In the genomic region with DNA sequence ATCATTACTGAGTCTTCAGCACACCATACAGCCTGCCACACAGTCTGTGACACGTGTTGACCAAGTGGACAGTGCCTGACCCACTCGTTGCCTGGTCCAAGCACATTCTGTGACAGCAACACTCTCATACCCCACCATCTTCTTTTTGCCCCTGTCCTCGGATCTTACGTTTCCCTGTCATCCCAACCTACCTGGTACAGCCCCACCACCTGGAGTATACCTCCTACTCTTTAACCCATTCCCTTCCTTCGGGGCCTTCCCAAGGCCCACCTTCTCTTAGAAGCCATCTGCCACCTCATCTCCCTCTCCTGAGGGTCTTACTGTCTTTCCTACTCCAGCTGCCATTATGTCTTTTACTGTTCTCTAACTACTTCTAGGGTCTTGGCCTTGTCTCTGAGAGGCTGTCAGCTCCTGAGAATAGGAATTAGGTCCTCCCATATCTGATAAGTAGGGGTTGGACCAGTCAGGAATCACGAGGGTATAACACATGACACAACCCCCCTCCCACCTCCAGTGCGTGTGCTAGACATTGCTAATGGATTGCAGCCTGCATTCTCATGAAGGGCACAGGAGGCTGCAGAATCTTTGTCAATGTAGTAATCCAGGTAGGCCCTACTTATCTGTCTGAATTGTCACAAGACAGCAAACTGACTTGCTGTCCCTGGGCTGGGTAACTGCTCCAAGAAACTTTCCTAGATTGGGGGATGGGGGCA, we compare ENCODE assay signal across 1 cellular context.
TF ChIP-seq lines count a peak whose summit lies in the region.

No MANE protein-coding gene starts in this region.

TF ChIP-seq in K562, 482 proteins besides CTCF, POLR2A, EP300 and RAD21 (continued from another document and continues in another):
- TF ChIP-seq, protein P1, sequence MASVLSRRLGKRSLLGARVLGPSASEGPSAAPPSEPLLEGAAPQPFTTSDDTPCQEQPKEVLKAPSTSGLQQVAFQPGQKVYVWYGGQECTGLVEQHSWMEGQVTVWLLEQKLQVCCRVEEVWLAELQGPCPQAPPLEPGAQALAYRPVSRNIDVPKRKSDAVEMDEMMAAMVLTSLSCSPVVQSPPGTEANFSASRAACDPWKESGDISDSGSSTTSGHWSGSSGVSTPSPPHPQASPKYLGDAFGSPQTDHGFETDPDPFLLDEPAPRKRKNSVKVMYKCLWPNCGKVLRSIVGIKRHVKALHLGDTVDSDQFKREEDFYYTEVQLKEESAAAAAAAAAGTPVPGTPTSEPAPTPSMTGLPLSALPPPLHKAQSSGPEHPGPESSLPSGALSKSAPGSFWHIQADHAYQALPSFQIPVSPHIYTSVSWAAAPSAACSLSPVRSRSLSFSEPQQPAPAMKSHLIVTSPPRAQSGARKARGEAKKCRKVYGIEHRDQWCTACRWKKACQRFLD (CRISPR knock-in tag; IDR thresholded peaks at IDR 0.05) = 0 out of 2 replicates have a peak, but pooled peaks have one; percentile 38
- TF ChIP-seq TAF7 (tag; IDR thresholded peaks at IDR 0.05) = peak; percentile 59; the same call in 1 of the 2 replicates
- TF ChIP-seq, protein P2, sequence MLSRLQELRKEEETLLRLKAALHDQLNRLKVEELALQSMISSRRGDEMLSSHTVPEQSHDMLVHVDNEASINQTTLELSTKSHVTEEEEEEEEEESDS (CRISPR knock-in tag; IDR thresholded peaks at IDR 0.05) = no peak
- 0 out of 2 replicates have a peak, but pooled peaks have one; percentile 30 for TF ChIP-seq ELF4 (CRISPR knock-in tag; IDR thresholded peaks at IDR 0.05)
- TF ChIP-seq ZNF197 (CRISPR knock-in tag; IDR thresholded peaks at IDR 0.05; ENCODE audit: low read depth) = no peak
- TF ChIP-seq, protein P3, sequence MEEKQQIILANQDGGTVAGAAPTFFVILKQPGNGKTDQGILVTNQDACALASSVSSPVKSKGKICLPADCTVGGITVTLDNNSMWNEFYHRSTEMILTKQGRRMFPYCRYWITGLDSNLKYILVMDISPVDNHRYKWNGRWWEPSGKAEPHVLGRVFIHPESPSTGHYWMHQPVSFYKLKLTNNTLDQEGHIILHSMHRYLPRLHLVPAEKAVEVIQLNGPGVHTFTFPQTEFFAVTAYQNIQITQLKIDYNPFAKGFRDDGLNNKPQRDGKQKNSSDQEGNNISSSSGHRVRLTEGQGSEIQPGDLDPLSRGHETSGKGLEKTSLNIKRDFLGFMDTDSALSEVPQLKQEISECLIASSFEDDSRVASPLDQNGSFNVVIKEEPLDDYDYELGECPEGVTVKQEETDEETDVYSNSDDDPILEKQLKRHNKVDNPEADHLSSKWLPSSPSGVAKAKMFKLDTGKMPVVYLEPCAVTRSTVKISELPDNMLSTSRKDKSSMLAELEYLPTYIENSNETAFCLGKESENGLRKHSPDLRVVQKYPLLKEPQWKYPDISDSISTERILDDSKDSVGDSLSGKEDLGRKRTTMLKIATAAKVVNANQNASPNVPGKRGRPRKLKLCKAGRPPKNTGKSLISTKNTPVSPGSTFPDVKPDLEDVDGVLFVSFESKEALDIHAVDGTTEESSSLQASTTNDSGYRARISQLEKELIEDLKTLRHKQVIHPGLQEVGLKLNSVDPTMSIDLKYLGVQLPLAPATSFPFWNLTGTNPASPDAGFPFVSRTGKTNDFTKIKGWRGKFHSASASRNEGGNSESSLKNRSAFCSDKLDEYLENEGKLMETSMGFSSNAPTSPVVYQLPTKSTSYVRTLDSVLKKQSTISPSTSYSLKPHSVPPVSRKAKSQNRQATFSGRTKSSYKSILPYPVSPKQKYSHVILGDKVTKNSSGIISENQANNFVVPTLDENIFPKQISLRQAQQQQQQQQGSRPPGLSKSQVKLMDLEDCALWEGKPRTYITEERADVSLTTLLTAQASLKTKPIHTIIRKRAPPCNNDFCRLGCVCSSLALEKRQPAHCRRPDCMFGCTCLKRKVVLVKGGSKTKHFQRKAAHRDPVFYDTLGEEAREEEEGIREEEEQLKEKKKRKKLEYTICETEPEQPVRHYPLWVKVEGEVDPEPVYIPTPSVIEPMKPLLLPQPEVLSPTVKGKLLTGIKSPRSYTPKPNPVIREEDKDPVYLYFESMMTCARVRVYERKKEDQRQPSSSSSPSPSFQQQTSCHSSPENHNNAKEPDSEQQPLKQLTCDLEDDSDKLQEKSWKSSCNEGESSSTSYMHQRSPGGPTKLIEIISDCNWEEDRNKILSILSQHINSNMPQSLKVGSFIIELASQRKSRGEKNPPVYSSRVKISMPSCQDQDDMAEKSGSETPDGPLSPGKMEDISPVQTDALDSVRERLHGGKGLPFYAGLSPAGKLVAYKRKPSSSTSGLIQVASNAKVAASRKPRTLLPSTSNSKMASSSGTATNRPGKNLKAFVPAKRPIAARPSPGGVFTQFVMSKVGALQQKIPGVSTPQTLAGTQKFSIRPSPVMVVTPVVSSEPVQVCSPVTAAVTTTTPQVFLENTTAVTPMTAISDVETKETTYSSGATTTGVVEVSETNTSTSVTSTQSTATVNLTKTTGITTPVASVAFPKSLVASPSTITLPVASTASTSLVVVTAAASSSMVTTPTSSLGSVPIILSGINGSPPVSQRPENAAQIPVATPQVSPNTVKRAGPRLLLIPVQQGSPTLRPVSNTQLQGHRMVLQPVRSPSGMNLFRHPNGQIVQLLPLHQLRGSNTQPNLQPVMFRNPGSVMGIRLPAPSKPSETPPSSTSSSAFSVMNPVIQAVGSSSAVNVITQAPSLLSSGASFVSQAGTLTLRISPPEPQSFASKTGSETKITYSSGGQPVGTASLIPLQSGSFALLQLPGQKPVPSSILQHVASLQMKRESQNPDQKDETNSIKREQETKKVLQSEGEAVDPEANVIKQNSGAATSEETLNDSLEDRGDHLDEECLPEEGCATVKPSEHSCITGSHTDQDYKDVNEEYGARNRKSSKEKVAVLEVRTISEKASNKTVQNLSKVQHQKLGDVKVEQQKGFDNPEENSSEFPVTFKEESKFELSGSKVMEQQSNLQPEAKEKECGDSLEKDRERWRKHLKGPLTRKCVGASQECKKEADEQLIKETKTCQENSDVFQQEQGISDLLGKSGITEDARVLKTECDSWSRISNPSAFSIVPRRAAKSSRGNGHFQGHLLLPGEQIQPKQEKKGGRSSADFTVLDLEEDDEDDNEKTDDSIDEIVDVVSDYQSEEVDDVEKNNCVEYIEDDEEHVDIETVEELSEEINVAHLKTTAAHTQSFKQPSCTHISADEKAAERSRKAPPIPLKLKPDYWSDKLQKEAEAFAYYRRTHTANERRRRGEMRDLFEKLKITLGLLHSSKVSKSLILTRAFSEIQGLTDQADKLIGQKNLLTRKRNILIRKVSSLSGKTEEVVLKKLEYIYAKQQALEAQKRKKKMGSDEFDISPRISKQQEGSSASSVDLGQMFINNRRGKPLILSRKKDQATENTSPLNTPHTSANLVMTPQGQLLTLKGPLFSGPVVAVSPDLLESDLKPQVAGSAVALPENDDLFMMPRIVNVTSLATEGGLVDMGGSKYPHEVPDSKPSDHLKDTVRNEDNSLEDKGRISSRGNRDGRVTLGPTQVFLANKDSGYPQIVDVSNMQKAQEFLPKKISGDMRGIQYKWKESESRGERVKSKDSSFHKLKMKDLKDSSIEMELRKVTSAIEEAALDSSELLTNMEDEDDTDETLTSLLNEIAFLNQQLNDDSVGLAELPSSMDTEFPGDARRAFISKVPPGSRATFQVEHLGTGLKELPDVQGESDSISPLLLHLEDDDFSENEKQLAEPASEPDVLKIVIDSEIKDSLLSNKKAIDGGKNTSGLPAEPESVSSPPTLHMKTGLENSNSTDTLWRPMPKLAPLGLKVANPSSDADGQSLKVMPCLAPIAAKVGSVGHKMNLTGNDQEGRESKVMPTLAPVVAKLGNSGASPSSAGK (IDR thresholded peaks at IDR 0.05) = peak; percentile 67
- TF ChIP-seq, protein P4, sequence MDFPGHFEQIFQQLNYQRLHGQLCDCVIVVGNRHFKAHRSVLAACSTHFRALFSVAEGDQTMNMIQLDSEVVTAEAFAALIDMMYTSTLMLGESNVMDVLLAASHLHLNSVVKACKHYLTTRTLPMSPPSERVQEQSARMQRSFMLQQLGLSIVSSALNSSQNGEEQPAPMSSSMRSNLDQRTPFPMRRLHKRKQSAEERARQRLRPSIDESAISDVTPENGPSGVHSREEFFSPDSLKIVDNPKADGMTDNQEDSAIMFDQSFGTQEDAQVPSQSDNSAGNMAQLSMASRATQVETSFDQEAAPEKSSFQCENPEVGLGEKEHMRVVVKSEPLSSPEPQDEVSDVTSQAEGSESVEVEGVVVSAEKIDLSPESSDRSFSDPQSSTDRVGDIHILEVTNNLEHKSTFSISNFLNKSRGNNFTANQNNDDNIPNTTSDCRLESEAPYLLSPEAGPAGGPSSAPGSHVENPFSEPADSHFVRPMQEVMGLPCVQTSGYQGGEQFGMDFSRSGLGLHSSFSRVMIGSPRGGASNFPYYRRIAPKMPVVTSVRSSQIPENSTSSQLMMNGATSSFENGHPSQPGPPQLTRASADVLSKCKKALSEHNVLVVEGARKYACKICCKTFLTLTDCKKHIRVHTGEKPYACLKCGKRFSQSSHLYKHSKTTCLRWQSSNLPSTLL (IDR thresholded peaks at IDR 0.05) = no peak
- TF ChIP-seq, protein P5, sequence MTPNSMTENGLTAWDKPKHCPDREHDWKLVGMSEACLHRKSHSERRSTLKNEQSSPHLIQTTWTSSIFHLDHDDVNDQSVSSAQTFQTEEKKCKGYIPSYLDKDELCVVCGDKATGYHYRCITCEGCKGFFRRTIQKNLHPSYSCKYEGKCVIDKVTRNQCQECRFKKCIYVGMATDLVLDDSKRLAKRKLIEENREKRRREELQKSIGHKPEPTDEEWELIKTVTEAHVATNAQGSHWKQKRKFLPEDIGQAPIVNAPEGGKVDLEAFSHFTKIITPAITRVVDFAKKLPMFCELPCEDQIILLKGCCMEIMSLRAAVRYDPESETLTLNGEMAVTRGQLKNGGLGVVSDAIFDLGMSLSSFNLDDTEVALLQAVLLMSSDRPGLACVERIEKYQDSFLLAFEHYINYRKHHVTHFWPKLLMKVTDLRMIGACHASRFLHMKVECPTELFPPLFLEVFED (CRISPR knock-in tag; conservative IDR thresholded peaks at IDR 0.05) = no peak; the same call in 1 of the 2 replicates
- TF ChIP-seq, protein P6, sequence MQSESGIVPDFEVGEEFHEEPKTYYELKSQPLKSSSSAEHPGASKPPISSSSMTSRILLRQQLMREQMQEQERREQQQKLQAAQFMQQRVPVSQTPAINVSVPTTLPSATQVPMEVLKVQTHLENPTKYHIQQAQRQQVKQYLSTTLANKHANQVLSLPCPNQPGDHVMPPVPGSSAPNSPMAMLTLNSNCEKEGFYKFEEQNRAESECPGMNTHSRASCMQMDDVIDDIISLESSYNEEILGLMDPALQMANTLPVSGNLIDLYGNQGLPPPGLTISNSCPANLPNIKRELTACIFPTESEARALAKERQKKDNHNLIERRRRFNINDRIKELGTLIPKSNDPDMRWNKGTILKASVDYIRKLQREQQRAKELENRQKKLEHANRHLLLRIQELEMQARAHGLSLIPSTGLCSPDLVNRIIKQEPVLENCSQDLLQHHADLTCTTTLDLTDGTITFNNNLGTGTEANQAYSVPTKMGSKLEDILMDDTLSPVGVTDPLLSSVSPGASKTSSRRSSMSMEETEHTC (IDR thresholded peaks at IDR 0.05) = peak; percentile 71; the same call in 1 of the 2 replicates
- peak; percentile 65; the same call in 1 of the 2 replicates for TF ChIP-seq ZNF644 (tag; IDR thresholded peaks at IDR 0.05; ENCODE audit: low read depth)
- TF ChIP-seq MAFG (tag; conservative IDR thresholded peaks at IDR 0.05) = no peak
- TF ChIP-seq PHB2 (IDR thresholded peaks at IDR 0.05; ENCODE audit: low read depth) = no peak
- no peak for TF ChIP-seq KDM4B (IDR thresholded peaks at IDR 0.05; ENCODE audit: borderline replicate concordance in 2 of 2, low read depth in 1 of 2)
- no peak for TF ChIP-seq ZNF436 (CRISPR knock-in tag; IDR thresholded peaks at IDR 0.05)
- TF ChIP-seq, protein P7, sequence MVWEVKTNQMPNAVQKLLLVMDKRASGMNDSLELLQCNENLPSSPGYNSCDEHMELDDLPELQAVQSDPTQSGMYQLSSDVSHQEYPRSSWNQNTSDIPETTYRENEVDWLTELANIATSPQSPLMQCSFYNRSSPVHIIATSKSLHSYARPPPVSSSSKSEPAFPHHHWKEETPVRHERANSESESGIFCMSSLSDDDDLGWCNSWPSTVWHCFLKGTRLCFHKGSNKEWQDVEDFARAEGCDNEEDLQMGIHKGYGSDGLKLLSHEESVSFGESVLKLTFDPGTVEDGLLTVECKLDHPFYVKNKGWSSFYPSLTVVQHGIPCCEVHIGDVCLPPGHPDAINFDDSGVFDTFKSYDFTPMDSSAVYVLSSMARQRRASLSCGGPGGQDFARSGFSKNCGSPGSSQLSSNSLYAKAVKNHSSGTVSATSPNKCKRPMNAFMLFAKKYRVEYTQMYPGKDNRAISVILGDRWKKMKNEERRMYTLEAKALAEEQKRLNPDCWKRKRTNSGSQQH (CRISPR knock-in tag; IDR thresholded peaks at IDR 0.05) = peak; percentile 59; the same call in 1 of the 2 replicates
- TF ChIP-seq, protein P8, sequence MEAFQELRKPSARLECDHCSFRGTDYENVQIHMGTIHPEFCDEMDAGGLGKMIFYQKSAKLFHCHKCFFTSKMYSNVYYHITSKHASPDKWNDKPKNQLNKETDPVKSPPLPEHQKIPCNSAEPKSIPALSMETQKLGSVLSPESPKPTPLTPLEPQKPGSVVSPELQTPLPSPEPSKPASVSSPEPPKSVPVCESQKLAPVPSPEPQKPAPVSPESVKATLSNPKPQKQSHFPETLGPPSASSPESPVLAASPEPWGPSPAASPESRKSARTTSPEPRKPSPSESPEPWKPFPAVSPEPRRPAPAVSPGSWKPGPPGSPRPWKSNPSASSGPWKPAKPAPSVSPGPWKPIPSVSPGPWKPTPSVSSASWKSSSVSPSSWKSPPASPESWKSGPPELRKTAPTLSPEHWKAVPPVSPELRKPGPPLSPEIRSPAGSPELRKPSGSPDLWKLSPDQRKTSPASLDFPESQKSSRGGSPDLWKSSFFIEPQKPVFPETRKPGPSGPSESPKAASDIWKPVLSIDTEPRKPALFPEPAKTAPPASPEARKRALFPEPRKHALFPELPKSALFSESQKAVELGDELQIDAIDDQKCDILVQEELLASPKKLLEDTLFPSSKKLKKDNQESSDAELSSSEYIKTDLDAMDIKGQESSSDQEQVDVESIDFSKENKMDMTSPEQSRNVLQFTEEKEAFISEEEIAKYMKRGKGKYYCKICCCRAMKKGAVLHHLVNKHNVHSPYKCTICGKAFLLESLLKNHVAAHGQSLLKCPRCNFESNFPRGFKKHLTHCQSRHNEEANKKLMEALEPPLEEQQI (IDR thresholded peaks at IDR 0.05) = no peak
- TF ChIP-seq TCF7 (IDR thresholded peaks at IDR 0.05; ENCODE audit: borderline replicate concordance) = no peak
- TF ChIP-seq POU5F1 (IDR thresholded peaks at IDR 0.05; ENCODE audit: borderline replicate concordance, low read depth, low read length, partially characterized antibody) = no peak
- no peak for TF ChIP-seq ZNF41 (CRISPR knock-in tag; conservative IDR thresholded peaks at IDR 0.05)
- TF ChIP-seq L3MBTL2 (IDR thresholded peaks at IDR 0.05) = peak; percentile 73
- TF ChIP-seq OTX1 (CRISPR knock-in tag; IDR thresholded peaks at IDR 0.05) = peak; percentile 90
- TF ChIP-seq WHSC1 (IDR thresholded peaks at IDR 0.05; ENCODE audit: low read length) = no peak
- no peak for TF ChIP-seq ZNF282 (CRISPR knock-in tag; IDR thresholded peaks at IDR 0.05)
- no peak for TF ChIP-seq ESRRA (IDR thresholded peaks at IDR 0.05; ENCODE audit: borderline replicate concordance, low read depth)
- TF ChIP-seq, protein P9, sequence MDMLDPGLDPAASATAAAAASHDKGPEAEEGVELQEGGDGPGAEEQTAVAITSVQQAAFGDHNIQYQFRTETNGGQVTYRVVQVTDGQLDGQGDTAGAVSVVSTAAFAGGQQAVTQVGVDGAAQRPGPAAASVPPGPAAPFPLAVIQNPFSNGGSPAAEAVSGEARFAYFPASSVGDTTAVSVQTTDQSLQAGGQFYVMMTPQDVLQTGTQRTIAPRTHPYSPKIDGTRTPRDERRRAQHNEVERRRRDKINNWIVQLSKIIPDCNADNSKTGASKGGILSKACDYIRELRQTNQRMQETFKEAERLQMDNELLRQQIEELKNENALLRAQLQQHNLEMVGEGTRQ (CRISPR knock-in tag; IDR thresholded peaks at IDR 0.05) = peak; percentile 55
- TF ChIP-seq DPF2 (IDR thresholded peaks at IDR 0.05) = no peak
